In genomic region chr4:5033266-5033945, GRCh38 we compare ENCODE assay signal across 12 cellular contexts. TPM values are rescaled to one million over a fixed set of nuclear protein-coding genes. Genes with fewer than 3 reads are reported as not detected.
DNase-seq lines count a peak whose midpoint lies in the region; ATAC-seq, FAIRE-seq and TF ChIP-seq lines count a peak whose summit lies in the region.
"Had no signal": no experiment of that assay in that cellular context is flagged by ENCODE, and none has a peak within 500 bp of the region (broad histone marks: within the 10 kb centered on the region; RNA-seq: fewer than 3 reads in every experiment).

No MANE protein-coding gene starts in this region.

- no peak overlapping the region for H3K4me3 Mint-ChIP-seq in MCF 10A (ENCODE audit: unreplicated experiment)

- DNase-seq in mammary epithelial cell (no peak), MCF 10A (ENCODE audit: unreplicated experiment) (no peak), left lung (no peak), transverse colon (no peak), NCI-H1105 treated with DMSO at 0.1 percent for 48 hours (lab: John Stamatoyannopoulos, UW) (no peak), kidney (no peak)
- DNase-seq in stimulated activated CD4-positive, alpha-beta T cell treated with anti-CD3 and anti-CD28 coated beads, Interleukin-2, amount 100 ng/mL, for 48 hours, result no peak
- DNase-seq: effector CD4-positive, alpha-beta T cell; kidney glomerular epithelial cell; stimulated activated CD4-positive, alpha-beta T cell treated with anti-CD3 and anti-CD28 coated beads, Interleukin-12 subunit alpha, Interleukin-12 subunit beta, amount 100 ng/mL, for 4 hours had no signal

- dilution Hi-C loops in mammary epithelial cell (cut with HindIII; ENCODE audit: low sequenced_read_pairs), result no loop called here

- H4K20me1 ChIP-seq in mammary epithelial cell (ENCODE audit: insufficient read depth, low read length), result no peaks in the 10 kb centered on the region

- no peak for TF ChIP-seq EP300 in transverse colon (IDR thresholded peaks at IDR 0.05; ENCODE audit: low read depth)

- H3K4me1 Mint-ChIP-seq in MCF 10A (ENCODE audit: insufficient read depth, unreplicated experiment), result peaks cover 15% of the 10 kb centered on the region

- H3K79me2 ChIP-seq in mammary epithelial cell (ENCODE audit: insufficient read depth, low read length), result no peaks in the 10 kb centered on the region

- CTCF ChIA-PET in mammary epithelial cell (lab: Charles Lee; ENCODE audit: low non-redundant PET), result no interaction called here
- CTCF ChIA-PET in MCF 10A (lab: Yijun Ruan, JAX), result interaction anchor here (0.7 to 2.5 kb wide), 2 partner anchors 39 to 109 kb away, joined by 3 to 7 read pairs; no protein-coding TSS in a partner anchor

- peaks cover 12% of the 10 kb centered on the region for H3K27me3 Mint-ChIP-seq in MCF 10A (ENCODE audit: insufficient read depth, unreplicated experiment)

- ATAC-seq in left lung, result peak; percentile 43

- H3K9ac ChIP-seq in mammary epithelial cell (ENCODE audit: insufficient read depth, low read length) (no peak overlapping the region), kidney (ENCODE audit: low read length in 2 of 2) (no peak overlapping the region)

- no peak overlapping the region for H3K4me2 ChIP-seq in mammary epithelial cell (ENCODE audit: insufficient read depth, low read depth, low read length)

- H3K27ac ChIP-seq in mammary epithelial cell (ENCODE audit: insufficient read depth, low read depth, low read length) (no peak overlapping the region), VCaP (peak overlapping the region; percentile 63), left lung (peak overlapping the region in 1 of 2 donors; percentile 49), transverse colon (peak overlapping the region in 3 of 4 donors; percentile 31 to 57 (median 39)), kidney (ENCODE audit: low read depth in 2 of 2, low read length in 2 of 2) (no peak overlapping the region)

- H3K4me1 ChIP-seq in mammary epithelial cell (ENCODE audit: insufficient read depth, low read length) (peaks cover 11% of the 10 kb centered on the region), left lung (peaks cover 15 to 33% of the 10 kb centered on the region in 2 donors), transverse colon (peaks cover 0 to 14% (median 8%) of the 10 kb centered on the region in 4 donors), kidney (ENCODE audit: control insufficient read depth in 1 of 2, insufficient read depth in 1 of 2, low read depth in 1 of 2, low read length in 2 of 2) (peaks cover 0 to 2% of the 10 kb centered on the region in 2 donors)

- H3K4me3 ChIP-seq in mammary epithelial cell (replicated peaks in 1 of 3; ENCODE audit: insufficient read depth in 1 of 3, low read depth in 2 of 3, low read length in 3 of 3), result no peak overlapping the region
- H3K4me3 ChIP-seq in left lung, result no peak overlapping the region
- H3K4me3 ChIP-seq in transverse colon, result no peak overlapping the region
- H3K4me3 ChIP-seq in kidney (ENCODE audit: low read length in 2 of 2), result no peak overlapping the region

- H2AFZ ChIP-seq in mammary epithelial cell (ENCODE audit: low read depth, low read length), result peak overlapping the region; percentile 74

- TF ChIP-seq POLR2A in transverse colon (IDR thresholded peaks at IDR 0.05), result no peak

- POLR2A ChIA-PET in MCF 10A (lab: Yijun Ruan, JAX), result no interaction called here

- H3K27me3 ChIP-seq in mammary epithelial cell (ENCODE audit: insufficient read depth, low read length) (no peaks in the 10 kb centered on the region), left lung (no peaks in the 10 kb centered on the region), transverse colon (no peaks in the 10 kb centered on the region)

- intact Hi-C loops in mammary epithelial cell (cut with micrococcal nuclease) (no loop called here), MCF 10A (cut with micrococcal nuclease) (no loop called here), left lung (cut with DNase I) (no loop called here), transverse colon (cut with DNase I; ENCODE audit: low total_unique reads) (no loop called here), kidney (cut with DNase I) (no loop called here)

- no TSS peak for BruUV-seq in mammary epithelial cell (replicated peaks; lab: Mats Ljungman, UMichigan)
- no TSS peak for BruUV-seq in MCF 10A (replicated peaks; lab: Mats Ljungman, UMichigan)

- TF ChIP-seq CTCF in mammary epithelial cell (conservative IDR thresholded peaks at IDR 0.05 in 1 of 2, IDR thresholded peaks at IDR 0.05 in 1 of 2; ENCODE audit: extremely low read depth in 1 of 2, insufficient read depth in 1 of 2, low read depth in 1 of 2, low read length in 2 of 2), result no peak
- no peak for TF ChIP-seq CTCF in MCF 10A (IDR thresholded peaks at IDR 0.05; ENCODE audit: unreplicated experiment)
- TF ChIP-seq CTCF in VCaP (conservative IDR thresholded peaks at IDR 0.05), result no peak
- no peak for TF ChIP-seq CTCF in left lung (IDR thresholded peaks at IDR 0.05)
- TF ChIP-seq CTCF in transverse colon (IDR thresholded peaks at IDR 0.05), result no peak
- no peak for TF ChIP-seq CTCF in kidney (IDR thresholded peaks at IDR 0.05; ENCODE audit: borderline replicate concordance, extremely low read depth, insufficient read depth)

- no peaks in the 10 kb centered on the region for H3K9me3 Mint-ChIP-seq in MCF 10A (ENCODE audit: unreplicated experiment)

- 22% methylated on average over 12 of the region's 12 CpGs for WGBS in mammary epithelial cell (ENCODE audit: low coverage, missing lambda C conversion rate)
- WGBS in transverse colon (ENCODE audit: low coverage in 1 of 2), 2 donors, result 38 to 78% methylated on average over 2 to 12 of the region's 12 CpGs

- H3K36me3 ChIP-seq in mammary epithelial cell (ENCODE audit: insufficient read depth, low read length) (no peaks in the 10 kb centered on the region), left lung (no peaks in the 10 kb centered on the region), transverse colon (no peaks in the 10 kb centered on the region), kidney (ENCODE audit: control insufficient read depth in 1 of 2, insufficient read depth in 2 of 2, low read length in 2 of 2) (no peaks in the 10 kb centered on the region)

- no peak overlapping the region for H3K27ac Mint-ChIP-seq in MCF 10A (ENCODE audit: low read depth, unreplicated experiment)

- in situ Hi-C loops in mammary epithelial cell (cut with MboI; ENCODE audit: low sequenced_read_pairs in 2 of 2), result loop anchor here in 1 of 2 donors (25.0 kb wide), 1 partner anchor 754 kb away; no protein-coding TSS in a partner anchor
- in situ Hi-C loops in transverse colon (cut with MboI; ENCODE audit: low pct_ligation_motif_present in 1 of 4, low pct_unique_long_range_greater_than_20kb in 1 of 4, low sequenced_read_pairs in 3 of 4), result no loop called here

- H3K9me3 ChIP-seq in mammary epithelial cell (replicated peaks; ENCODE audit: insufficient read depth, low read length), result no peaks in the 10 kb centered on the region
- no peaks in the 10 kb centered on the region for H3K9me3 ChIP-seq in left lung
- H3K9me3 ChIP-seq in transverse colon, result no peaks in the 10 kb centered on the region
- H3K9me3 ChIP-seq in kidney (ENCODE audit: control insufficient read depth in 1 of 2, low read length in 2 of 2), result no peaks in the 10 kb centered on the region

- no peaks in the 10 kb centered on the region for H3K36me3 Mint-ChIP-seq in MCF 10A (ENCODE audit: insufficient read depth, unreplicated experiment)

- no peak for FAIRE-seq in kidney (lab: Jason Lieb, UNC)
- FAIRE-seq: urothelium cell line had no signal

RNA-seq across cellular contexts. Expression of gene CYTL1, which starts 14.1 kb away (rescaled TPM):
- total RNA-seq in mammary epithelial cell (not detected), MCF 10A (2022) (not detected in 2 replicates), left lung (1 to 10 TPM in 1 of 2 donors, under 1 TPM in 1; 0.73 to 1.8 TPM), transverse colon (1 to 10 TPM in 1 of 4 donors, under 1 TPM in 1, not detected in 2; 0.79 to 1.8 TPM), kidney (1.7 TPM)
- polyA plus RNA-seq in mammary epithelial cell (0.14 TPM), kidney (ENCODE audit: insufficient read depth, low read depth, low replicate concordance) (not detected)
- polyA minus RNA-seq in mammary epithelial cell, result not detected

RNA-seq across cellular contexts. Expression of gene STK32B, which starts 17.9 kb away (rescaled TPM):
- total RNA-seq in mammary epithelial cell, result 1 to 10 TPM in 1 of 2 donors, under 1 TPM in 1; 0.17 to 2.1 TPM
- 2.0 TPM for polyA plus RNA-seq in mammary epithelial cell
- 2.7 TPM for polyA minus RNA-seq in mammary epithelial cell
- not detected in 2 replicates for total RNA-seq in MCF 10A (2022)
- 1 to 10 TPM in 1 of 2 donors, under 1 TPM in 1; 0.90 to 1.9 TPM for total RNA-seq in left lung
- total RNA-seq in transverse colon, result 1 to 10 TPM in 1 of 4 donors, under 1 TPM in 3; 0.37 to 1.1 (median 0.64) TPM
- total RNA-seq in kidney, result 18.2 TPM
- 18.1 TPM for polyA plus RNA-seq in kidney (ENCODE audit: insufficient read depth, low read depth, low replicate concordance)

Comparison
In these comparisons a context has a peak if more than half of its experiments do, and no peak if none do; other contexts are left out.
1. H3K27ac ChIP-seq: peak in VCaP (single experiment) and transverse colon (3 of 4); none in mammary epithelial cell (single experiment) and kidney (0 of 2).